1 cellular context compared by ENCODE assay signal in the genomic region with DNA sequence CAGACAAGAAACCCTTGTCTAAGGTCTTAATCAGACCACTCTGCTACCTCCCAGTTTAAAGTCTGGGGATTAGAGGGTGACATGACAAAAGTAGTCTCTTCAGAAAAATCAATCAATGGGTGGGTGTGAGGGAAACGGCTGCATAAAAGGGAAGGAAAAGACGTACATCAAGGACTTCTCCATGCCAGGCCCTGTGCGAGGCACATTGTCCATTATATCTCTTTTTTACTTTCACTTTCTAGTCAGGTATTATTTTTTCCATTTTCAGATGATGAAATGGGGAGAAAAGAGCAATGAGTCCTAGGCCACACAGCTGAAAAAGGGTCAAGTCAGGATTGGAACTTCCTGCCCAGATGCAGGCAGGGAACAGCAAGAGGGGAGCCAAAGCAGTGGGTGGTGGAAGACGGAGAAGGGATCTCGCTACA.
TF ChIP-seq lines count a peak whose summit lies in the region.

No MANE protein-coding gene starts in this region.

TF ChIP-seq in K562, 482 proteins besides CTCF, POLR2A, EP300 and RAD21 (continued from another document and continues in another):
- TF ChIP-seq, protein P1, sequence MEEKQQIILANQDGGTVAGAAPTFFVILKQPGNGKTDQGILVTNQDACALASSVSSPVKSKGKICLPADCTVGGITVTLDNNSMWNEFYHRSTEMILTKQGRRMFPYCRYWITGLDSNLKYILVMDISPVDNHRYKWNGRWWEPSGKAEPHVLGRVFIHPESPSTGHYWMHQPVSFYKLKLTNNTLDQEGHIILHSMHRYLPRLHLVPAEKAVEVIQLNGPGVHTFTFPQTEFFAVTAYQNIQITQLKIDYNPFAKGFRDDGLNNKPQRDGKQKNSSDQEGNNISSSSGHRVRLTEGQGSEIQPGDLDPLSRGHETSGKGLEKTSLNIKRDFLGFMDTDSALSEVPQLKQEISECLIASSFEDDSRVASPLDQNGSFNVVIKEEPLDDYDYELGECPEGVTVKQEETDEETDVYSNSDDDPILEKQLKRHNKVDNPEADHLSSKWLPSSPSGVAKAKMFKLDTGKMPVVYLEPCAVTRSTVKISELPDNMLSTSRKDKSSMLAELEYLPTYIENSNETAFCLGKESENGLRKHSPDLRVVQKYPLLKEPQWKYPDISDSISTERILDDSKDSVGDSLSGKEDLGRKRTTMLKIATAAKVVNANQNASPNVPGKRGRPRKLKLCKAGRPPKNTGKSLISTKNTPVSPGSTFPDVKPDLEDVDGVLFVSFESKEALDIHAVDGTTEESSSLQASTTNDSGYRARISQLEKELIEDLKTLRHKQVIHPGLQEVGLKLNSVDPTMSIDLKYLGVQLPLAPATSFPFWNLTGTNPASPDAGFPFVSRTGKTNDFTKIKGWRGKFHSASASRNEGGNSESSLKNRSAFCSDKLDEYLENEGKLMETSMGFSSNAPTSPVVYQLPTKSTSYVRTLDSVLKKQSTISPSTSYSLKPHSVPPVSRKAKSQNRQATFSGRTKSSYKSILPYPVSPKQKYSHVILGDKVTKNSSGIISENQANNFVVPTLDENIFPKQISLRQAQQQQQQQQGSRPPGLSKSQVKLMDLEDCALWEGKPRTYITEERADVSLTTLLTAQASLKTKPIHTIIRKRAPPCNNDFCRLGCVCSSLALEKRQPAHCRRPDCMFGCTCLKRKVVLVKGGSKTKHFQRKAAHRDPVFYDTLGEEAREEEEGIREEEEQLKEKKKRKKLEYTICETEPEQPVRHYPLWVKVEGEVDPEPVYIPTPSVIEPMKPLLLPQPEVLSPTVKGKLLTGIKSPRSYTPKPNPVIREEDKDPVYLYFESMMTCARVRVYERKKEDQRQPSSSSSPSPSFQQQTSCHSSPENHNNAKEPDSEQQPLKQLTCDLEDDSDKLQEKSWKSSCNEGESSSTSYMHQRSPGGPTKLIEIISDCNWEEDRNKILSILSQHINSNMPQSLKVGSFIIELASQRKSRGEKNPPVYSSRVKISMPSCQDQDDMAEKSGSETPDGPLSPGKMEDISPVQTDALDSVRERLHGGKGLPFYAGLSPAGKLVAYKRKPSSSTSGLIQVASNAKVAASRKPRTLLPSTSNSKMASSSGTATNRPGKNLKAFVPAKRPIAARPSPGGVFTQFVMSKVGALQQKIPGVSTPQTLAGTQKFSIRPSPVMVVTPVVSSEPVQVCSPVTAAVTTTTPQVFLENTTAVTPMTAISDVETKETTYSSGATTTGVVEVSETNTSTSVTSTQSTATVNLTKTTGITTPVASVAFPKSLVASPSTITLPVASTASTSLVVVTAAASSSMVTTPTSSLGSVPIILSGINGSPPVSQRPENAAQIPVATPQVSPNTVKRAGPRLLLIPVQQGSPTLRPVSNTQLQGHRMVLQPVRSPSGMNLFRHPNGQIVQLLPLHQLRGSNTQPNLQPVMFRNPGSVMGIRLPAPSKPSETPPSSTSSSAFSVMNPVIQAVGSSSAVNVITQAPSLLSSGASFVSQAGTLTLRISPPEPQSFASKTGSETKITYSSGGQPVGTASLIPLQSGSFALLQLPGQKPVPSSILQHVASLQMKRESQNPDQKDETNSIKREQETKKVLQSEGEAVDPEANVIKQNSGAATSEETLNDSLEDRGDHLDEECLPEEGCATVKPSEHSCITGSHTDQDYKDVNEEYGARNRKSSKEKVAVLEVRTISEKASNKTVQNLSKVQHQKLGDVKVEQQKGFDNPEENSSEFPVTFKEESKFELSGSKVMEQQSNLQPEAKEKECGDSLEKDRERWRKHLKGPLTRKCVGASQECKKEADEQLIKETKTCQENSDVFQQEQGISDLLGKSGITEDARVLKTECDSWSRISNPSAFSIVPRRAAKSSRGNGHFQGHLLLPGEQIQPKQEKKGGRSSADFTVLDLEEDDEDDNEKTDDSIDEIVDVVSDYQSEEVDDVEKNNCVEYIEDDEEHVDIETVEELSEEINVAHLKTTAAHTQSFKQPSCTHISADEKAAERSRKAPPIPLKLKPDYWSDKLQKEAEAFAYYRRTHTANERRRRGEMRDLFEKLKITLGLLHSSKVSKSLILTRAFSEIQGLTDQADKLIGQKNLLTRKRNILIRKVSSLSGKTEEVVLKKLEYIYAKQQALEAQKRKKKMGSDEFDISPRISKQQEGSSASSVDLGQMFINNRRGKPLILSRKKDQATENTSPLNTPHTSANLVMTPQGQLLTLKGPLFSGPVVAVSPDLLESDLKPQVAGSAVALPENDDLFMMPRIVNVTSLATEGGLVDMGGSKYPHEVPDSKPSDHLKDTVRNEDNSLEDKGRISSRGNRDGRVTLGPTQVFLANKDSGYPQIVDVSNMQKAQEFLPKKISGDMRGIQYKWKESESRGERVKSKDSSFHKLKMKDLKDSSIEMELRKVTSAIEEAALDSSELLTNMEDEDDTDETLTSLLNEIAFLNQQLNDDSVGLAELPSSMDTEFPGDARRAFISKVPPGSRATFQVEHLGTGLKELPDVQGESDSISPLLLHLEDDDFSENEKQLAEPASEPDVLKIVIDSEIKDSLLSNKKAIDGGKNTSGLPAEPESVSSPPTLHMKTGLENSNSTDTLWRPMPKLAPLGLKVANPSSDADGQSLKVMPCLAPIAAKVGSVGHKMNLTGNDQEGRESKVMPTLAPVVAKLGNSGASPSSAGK (IDR thresholded peaks at IDR 0.05) = peak; percentile 86
- TF ChIP-seq, protein P2, sequence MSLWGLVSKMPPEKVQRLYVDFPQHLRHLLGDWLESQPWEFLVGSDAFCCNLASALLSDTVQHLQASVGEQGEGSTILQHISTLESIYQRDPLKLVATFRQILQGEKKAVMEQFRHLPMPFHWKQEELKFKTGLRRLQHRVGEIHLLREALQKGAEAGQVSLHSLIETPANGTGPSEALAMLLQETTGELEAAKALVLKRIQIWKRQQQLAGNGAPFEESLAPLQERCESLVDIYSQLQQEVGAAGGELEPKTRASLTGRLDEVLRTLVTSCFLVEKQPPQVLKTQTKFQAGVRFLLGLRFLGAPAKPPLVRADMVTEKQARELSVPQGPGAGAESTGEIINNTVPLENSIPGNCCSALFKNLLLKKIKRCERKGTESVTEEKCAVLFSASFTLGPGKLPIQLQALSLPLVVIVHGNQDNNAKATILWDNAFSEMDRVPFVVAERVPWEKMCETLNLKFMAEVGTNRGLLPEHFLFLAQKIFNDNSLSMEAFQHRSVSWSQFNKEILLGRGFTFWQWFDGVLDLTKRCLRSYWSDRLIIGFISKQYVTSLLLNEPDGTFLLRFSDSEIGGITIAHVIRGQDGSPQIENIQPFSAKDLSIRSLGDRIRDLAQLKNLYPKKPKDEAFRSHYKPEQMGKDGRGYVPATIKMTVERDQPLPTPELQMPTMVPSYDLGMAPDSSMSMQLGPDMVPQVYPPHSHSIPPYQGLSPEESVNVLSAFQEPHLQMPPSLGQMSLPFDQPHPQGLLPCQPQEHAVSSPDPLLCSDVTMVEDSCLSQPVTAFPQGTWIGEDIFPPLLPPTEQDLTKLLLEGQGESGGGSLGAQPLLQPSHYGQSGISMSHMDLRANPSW (CRISPR knock-in tag; IDR thresholded peaks at IDR 0.05) = no peak
- peak; percentile 67 for TF ChIP-seq CTBP1 (IDR thresholded peaks at IDR 0.05; ENCODE audit: borderline replicate concordance)
- TF ChIP-seq CHD1 (IDR thresholded peaks at IDR 0.05; ENCODE audit: low read length) = no peak
- TF ChIP-seq SMC3 (conservative IDR thresholded peaks at IDR 0.05; ENCODE audit: insufficient read depth, low read depth, low read length) = no peak
- 0 out of 2 replicates have a peak, but pooled peaks have one; percentile 37 for TF ChIP-seq ZNF165 (CRISPR knock-in tag; IDR thresholded peaks at IDR 0.05; ENCODE audit: borderline replicate concordance)
- TF ChIP-seq CREBBP (IDR thresholded peaks at IDR 0.05; ENCODE audit: low read depth, low read length) = no peak
- TF ChIP-seq NFRKB (IDR thresholded peaks at IDR 0.05; ENCODE audit: low read depth) = peak; percentile 13; the same call in 1 of the 2 replicates
- TF ChIP-seq PYGO2 (tag; IDR thresholded peaks at IDR 0.05) = 0 out of 2 replicates have a peak, but pooled peaks have one; percentile 14
- no peak for TF ChIP-seq SMAD1 (IDR thresholded peaks at IDR 0.05; ENCODE audit: low read depth, low read length, partially characterized antibody)
- TF ChIP-seq U2AF1 (optimal IDR thresholded peaks at IDR 0.05; ENCODE audit: low read depth, low read length) = no peak
- TF ChIP-seq, protein P3, sequence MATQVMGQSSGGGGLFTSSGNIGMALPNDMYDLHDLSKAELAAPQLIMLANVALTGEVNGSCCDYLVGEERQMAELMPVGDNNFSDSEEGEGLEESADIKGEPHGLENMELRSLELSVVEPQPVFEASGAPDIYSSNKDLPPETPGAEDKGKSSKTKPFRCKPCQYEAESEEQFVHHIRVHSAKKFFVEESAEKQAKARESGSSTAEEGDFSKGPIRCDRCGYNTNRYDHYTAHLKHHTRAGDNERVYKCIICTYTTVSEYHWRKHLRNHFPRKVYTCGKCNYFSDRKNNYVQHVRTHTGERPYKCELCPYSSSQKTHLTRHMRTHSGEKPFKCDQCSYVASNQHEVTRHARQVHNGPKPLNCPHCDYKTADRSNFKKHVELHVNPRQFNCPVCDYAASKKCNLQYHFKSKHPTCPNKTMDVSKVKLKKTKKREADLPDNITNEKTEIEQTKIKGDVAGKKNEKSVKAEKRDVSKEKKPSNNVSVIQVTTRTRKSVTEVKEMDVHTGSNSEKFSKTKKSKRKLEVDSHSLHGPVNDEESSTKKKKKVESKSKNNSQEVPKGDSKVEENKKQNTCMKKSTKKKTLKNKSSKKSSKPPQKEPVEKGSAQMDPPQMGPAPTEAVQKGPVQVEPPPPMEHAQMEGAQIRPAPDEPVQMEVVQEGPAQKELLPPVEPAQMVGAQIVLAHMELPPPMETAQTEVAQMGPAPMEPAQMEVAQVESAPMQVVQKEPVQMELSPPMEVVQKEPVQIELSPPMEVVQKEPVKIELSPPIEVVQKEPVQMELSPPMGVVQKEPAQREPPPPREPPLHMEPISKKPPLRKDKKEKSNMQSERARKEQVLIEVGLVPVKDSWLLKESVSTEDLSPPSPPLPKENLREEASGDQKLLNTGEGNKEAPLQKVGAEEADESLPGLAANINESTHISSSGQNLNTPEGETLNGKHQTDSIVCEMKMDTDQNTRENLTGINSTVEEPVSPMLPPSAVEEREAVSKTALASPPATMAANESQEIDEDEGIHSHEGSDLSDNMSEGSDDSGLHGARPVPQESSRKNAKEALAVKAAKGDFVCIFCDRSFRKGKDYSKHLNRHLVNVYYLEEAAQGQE (CRISPR knock-in tag; IDR thresholded peaks at IDR 0.05; ENCODE audit: low read depth) = no peak
- peak; percentile 49 for TF ChIP-seq DDX20 (tag; IDR thresholded peaks at IDR 0.05; ENCODE audit: low read depth)
- TF ChIP-seq TCFL5 (CRISPR knock-in tag; conservative IDR thresholded peaks at IDR 0.05) = 0 out of 2 replicates have a peak, but pooled peaks have one; percentile 47
- TF ChIP-seq, protein P4, sequence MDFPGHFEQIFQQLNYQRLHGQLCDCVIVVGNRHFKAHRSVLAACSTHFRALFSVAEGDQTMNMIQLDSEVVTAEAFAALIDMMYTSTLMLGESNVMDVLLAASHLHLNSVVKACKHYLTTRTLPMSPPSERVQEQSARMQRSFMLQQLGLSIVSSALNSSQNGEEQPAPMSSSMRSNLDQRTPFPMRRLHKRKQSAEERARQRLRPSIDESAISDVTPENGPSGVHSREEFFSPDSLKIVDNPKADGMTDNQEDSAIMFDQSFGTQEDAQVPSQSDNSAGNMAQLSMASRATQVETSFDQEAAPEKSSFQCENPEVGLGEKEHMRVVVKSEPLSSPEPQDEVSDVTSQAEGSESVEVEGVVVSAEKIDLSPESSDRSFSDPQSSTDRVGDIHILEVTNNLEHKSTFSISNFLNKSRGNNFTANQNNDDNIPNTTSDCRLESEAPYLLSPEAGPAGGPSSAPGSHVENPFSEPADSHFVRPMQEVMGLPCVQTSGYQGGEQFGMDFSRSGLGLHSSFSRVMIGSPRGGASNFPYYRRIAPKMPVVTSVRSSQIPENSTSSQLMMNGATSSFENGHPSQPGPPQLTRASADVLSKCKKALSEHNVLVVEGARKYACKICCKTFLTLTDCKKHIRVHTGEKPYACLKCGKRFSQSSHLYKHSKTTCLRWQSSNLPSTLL (IDR thresholded peaks at IDR 0.05) = no peak
- TF ChIP-seq GABPB2 (CRISPR knock-in tag; conservative IDR thresholded peaks at IDR 0.05) = no peak
- TF ChIP-seq, protein P5, sequence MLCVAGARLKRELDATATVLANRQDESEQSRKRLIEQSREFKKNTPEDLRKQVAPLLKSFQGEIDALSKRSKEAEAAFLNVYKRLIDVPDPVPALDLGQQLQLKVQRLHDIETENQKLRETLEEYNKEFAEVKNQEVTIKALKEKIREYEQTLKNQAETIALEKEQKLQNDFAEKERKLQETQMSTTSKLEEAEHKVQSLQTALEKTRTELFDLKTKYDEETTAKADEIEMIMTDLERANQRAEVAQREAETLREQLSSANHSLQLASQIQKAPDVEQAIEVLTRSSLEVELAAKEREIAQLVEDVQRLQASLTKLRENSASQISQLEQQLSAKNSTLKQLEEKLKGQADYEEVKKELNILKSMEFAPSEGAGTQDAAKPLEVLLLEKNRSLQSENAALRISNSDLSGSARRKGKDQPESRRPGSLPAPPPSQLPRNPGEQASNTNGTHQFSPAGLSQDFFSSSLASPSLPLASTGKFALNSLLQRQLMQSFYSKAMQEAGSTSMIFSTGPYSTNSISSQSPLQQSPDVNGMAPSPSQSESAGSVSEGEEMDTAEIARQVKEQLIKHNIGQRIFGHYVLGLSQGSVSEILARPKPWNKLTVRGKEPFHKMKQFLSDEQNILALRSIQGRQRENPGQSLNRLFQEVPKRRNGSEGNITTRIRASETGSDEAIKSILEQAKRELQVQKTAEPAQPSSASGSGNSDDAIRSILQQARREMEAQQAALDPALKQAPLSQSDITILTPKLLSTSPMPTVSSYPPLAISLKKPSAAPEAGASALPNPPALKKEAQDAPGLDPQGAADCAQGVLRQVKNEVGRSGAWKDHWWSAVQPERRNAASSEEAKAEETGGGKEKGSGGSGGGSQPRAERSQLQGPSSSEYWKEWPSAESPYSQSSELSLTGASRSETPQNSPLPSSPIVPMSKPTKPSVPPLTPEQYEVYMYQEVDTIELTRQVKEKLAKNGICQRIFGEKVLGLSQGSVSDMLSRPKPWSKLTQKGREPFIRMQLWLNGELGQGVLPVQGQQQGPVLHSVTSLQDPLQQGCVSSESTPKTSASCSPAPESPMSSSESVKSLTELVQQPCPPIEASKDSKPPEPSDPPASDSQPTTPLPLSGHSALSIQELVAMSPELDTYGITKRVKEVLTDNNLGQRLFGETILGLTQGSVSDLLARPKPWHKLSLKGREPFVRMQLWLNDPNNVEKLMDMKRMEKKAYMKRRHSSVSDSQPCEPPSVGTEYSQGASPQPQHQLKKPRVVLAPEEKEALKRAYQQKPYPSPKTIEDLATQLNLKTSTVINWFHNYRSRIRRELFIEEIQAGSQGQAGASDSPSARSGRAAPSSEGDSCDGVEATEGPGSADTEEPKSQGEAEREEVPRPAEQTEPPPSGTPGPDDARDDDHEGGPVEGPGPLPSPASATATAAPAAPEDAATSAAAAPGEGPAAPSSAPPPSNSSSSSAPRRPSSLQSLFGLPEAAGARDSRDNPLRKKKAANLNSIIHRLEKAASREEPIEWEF (CRISPR knock-in tag; IDR thresholded peaks at IDR 0.05) = 0 out of 2 replicates have a peak, but pooled peaks have one; percentile 15
- TF ChIP-seq HMG20A (CRISPR knock-in tag; conservative IDR thresholded peaks at IDR 0.05) = no peak
- TF ChIP-seq ZNF507 (tag; conservative IDR thresholded peaks at IDR 0.05) = no peak
- no peak for TF ChIP-seq SREBF2 (CRISPR knock-in tag; IDR thresholded peaks at IDR 0.05)
- peak; percentile 49 for TF ChIP-seq ZNF41 (CRISPR knock-in tag; conservative IDR thresholded peaks at IDR 0.05)
- no peak for TF ChIP-seq ZNF23 (CRISPR knock-in tag; IDR thresholded peaks at IDR 0.05)
- no peak for TF ChIP-seq NR2C2 (CRISPR knock-in tag; IDR thresholded peaks at IDR 0.05)
- TF ChIP-seq NR2C2 (tag; IDR thresholded peaks at IDR 0.05) = peak; percentile 82
- TF ChIP-seq SMARCB1 (IDR thresholded peaks at IDR 0.05; ENCODE audit: insufficient read length, low read depth) = no peak
- TF ChIP-seq NBN (IDR thresholded peaks at IDR 0.05; ENCODE audit: low read depth) = no peak
- TF ChIP-seq JUND (IDR thresholded peaks at IDR 0.05; ENCODE audit: borderline replicate concordance, low read depth, low read length) = 0 out of 2 replicates have a peak, but pooled peaks have one; percentile 8
- TF ChIP-seq JUND (tag; IDR thresholded peaks at IDR 0.05; ENCODE audit: borderline replicate concordance, low read depth, low read length) = no peak
